In the genomic region with DNA sequence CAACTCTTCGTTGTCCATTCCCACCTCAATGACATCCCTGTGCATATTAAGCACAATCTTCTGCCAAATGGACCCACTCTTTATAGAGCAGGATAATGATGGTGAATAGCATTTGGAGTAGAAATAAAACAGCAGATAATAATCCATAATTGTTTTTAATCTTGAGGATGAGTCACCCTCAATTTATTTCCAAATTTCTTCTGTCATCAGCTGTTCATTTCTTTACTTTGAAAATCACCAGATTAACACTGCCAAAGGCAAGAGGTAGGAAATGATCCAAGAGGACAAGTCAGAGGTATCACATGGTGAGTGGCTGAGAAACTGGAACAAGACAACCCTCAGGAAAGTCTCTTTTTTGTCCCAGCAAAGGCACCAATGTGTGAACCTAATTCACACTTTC, we compare ENCODE assay signal across 19 cellular contexts. TPM values are rescaled to one million over a fixed set of nuclear protein-coding genes. Genes with fewer than 3 reads are reported as not detected.
DNase-seq lines count a peak whose midpoint lies in the region; ATAC-seq and TF ChIP-seq lines count a peak whose summit lies in the region.
"Had no signal": no experiment of that assay in that cellular context is flagged by ENCODE, and none has a peak within 500 bp of the region (broad histone marks: within the 10 kb centered on the region; RNA-seq: fewer than 3 reads in every experiment).

No MANE protein-coding gene starts in this region.

- TF ChIP-seq POLR2A in breast epithelium (IDR thresholded peaks at IDR 0.05) = no peak

- H2AFZ ChIP-seq in mammary epithelial cell (ENCODE audit: low read depth, low read length) = no peak overlapping the region

- no peak overlapping the region for H3K9ac ChIP-seq in mammary epithelial cell (ENCODE audit: insufficient read depth, low read length)

- dilution Hi-C loops in mammary epithelial cell (cut with HindIII; ENCODE audit: low sequenced_read_pairs) = no loop called here

- no peaks in the 10 kb centered on the region for H4K20me1 ChIP-seq in mammary epithelial cell (ENCODE audit: insufficient read depth, low read length)

- no peak overlapping the region for H3K27ac Mint-ChIP-seq in activated naive CD8-positive, alpha-beta T cell treated with anti-CD3 and anti-CD28 coated beads, Interleukin-2, amount 50 U/mL, for 24 hours
- H3K27ac Mint-ChIP-seq: dendritic cell treated with granulocyte-macrophage colony-stimulating factor and Interleukin-4, amounts not matched to agents 40 ng/mL and 50 ng/mL, for 4 days; T-helper 2 cell treated with Interferon-gamma antibody and Interleukin-4, amounts not matched to agents 5 μg/mL and 100 μg/mL, for 36 hours had no signal

- H3K9me3 Mint-ChIP-seq in activated naive CD8-positive, alpha-beta T cell treated with anti-CD3 and anti-CD28 coated beads, Interleukin-2, amount 50 U/mL, for 24 hours = no peaks in the 10 kb centered on the region
- H3K9me3 Mint-ChIP-seq: dendritic cell treated with granulocyte-macrophage colony-stimulating factor and Interleukin-4, amounts not matched to agents 40 ng/mL and 50 ng/mL, for 4 days; T-helper 2 cell treated with Interferon-gamma antibody and Interleukin-4, amounts not matched to agents 5 μg/mL and 100 μg/mL, for 36 hours had no signal

- WGBS in mammary epithelial cell (ENCODE audit: low coverage, missing lambda C conversion rate) = 8% methylated on average over 1 of the region's 1 CpG

- TF ChIP-seq CTCF in breast epithelium (IDR thresholded peaks at IDR 0.05) = no peak
- no peak for TF ChIP-seq CTCF in mammary epithelial cell (conservative IDR thresholded peaks at IDR 0.05 in 1 of 2, IDR thresholded peaks at IDR 0.05 in 1 of 2; ENCODE audit: extremely low read depth in 1 of 2, insufficient read depth in 1 of 2, low read depth in 1 of 2, low read length in 2 of 2)
- TF ChIP-seq CTCF in fibroblast of the aortic adventitia (IDR thresholded peaks at IDR 0.05; ENCODE audit: insufficient read depth, low read length) = no peak

- no peaks in the 10 kb centered on the region for H3K27me3 ChIP-seq in breast epithelium
- H3K27me3 ChIP-seq in mammary epithelial cell (ENCODE audit: insufficient read depth, low read length) = no peaks in the 10 kb centered on the region
- H3K27me3 ChIP-seq: ascending aorta, esophagus muscularis mucosa, neutrophil, tibial artery had no signal

- no peak overlapping the region for H3K4me3 Mint-ChIP-seq in activated naive CD8-positive, alpha-beta T cell treated with anti-CD3 and anti-CD28 coated beads, Interleukin-2, amount 50 U/mL, for 24 hours
- H3K4me3 Mint-ChIP-seq: dendritic cell treated with granulocyte-macrophage colony-stimulating factor and Interleukin-4, amounts not matched to agents 40 ng/mL and 50 ng/mL, for 4 days; T-helper 2 cell treated with Interferon-gamma antibody and Interleukin-4, amounts not matched to agents 5 μg/mL and 100 μg/mL, for 36 hours had no signal

- H3K79me2 ChIP-seq in mammary epithelial cell (ENCODE audit: insufficient read depth, low read length) = no peaks in the 10 kb centered on the region

- no peak for ATAC-seq in activated naive CD8-positive, alpha-beta T cell treated with anti-CD3 and anti-CD28 coated beads, Interleukin-2, amount 50 U/mL, for 24 hours
- ATAC-seq in GM18870 (IDR thresholded peaks at IDR 0.05; ENCODE audit: unreplicated experiment) = no peak
- ATAC-seq in HG02798 (IDR thresholded peaks at IDR 0.05; ENCODE audit: poor library complexity, unreplicated experiment) = no peak

- peaks cover 5% of the 10 kb centered on the region for H3K4me1 Mint-ChIP-seq in activated naive CD8-positive, alpha-beta T cell treated with anti-CD3 and anti-CD28 coated beads, Interleukin-2, amount 50 U/mL, for 24 hours

- no peak overlapping the region for H3K4me3 ChIP-seq in breast epithelium
- H3K4me3 ChIP-seq in mammary epithelial cell (replicated peaks in 1 of 3; ENCODE audit: insufficient read depth in 1 of 3, low read depth in 2 of 3, low read length in 3 of 3) = no peak overlapping the region
- H3K4me3 ChIP-seq in fibroblast of the aortic adventitia (ENCODE audit: low read depth, low read length) = no peak overlapping the region
- H3K4me3 ChIP-seq: ascending aorta, esophagus muscularis mucosa, tibial artery had no signal

- H3K27me3 Mint-ChIP-seq in activated naive CD8-positive, alpha-beta T cell treated with anti-CD3 and anti-CD28 coated beads, Interleukin-2, amount 50 U/mL, for 24 hours = no peaks in the 10 kb centered on the region
- H3K27me3 Mint-ChIP-seq: dendritic cell treated with granulocyte-macrophage colony-stimulating factor and Interleukin-4, amounts not matched to agents 40 ng/mL and 50 ng/mL, for 4 days had no signal

- CTCF ChIA-PET in mammary epithelial cell (lab: Charles Lee; ENCODE audit: low non-redundant PET) = no interaction called here

- no peaks in the 10 kb centered on the region for H3K9me3 ChIP-seq in breast epithelium
- no peaks in the 10 kb centered on the region for H3K9me3 ChIP-seq in mammary epithelial cell (replicated peaks; ENCODE audit: insufficient read depth, low read length)
- H3K9me3 ChIP-seq: ascending aorta, esophagus muscularis mucosa, neutrophil, tibial artery had no signal

- H3K27ac ChIP-seq in breast epithelium (peak overlapping the region; percentile 78 to 80), mammary epithelial cell (ENCODE audit: insufficient read depth, low read depth, low read length) (no peak overlapping the region)
- H3K27ac ChIP-seq: ascending aorta, C4-2B, neutrophil had no signal

- no TSS peak for BruUV-seq in mammary epithelial cell (replicated peaks; lab: Mats Ljungman, UMichigan)

- intact Hi-C loops in breast epithelium (cut with DNase I; ENCODE audit: low total_unique reads) (loop anchor here (10.0 kb wide), 1 partner anchor 206 kb away; a partner anchor contains a TSS), mammary epithelial cell (cut with micrococcal nuclease) (no loop called here)

- DNase-seq in breast epithelium (ENCODE audit: low spot score in 2 of 2) = no peak
- no peak for DNase-seq in mammary epithelial cell
- peak; percentile 69 for DNase-seq in fibroblast of the aortic adventitia (ENCODE audit: low read depth)
- peak; percentile 47 for DNase-seq in pons (ENCODE audit: low spot score)
- DNase-seq in activated naive CD8-positive, alpha-beta T cell treated with anti-CD3 and anti-CD28 coated beads, Interleukin-2, amount 50 U/mL, for 24 hours = no peak
- no peak for DNase-seq in SK-N-DZ (ENCODE audit: low spot score)
- DNase-seq: kidney glomerular epithelial cell; NCI-H2029 treated with DMSO at 0.1 percent for 48 hours; NCI-H510A; stimulated activated CD4-positive, alpha-beta T cell treated with anti-CD3 and anti-CD28 coated beads, Interleukin-2, amount 100 ng/mL, for 48 hours; tibial artery had no signal

- H3K36me3 Mint-ChIP-seq in activated naive CD8-positive, alpha-beta T cell treated with anti-CD3 and anti-CD28 coated beads, Interleukin-2, amount 50 U/mL, for 24 hours (ENCODE audit: low read depth) = no peaks in the 10 kb centered on the region

- peaks cover 0 to 7% of the 10 kb centered on the region in 2 donors for H3K4me1 ChIP-seq in breast epithelium
- no peaks in the 10 kb centered on the region for H3K4me1 ChIP-seq in mammary epithelial cell (ENCODE audit: insufficient read depth, low read length)
- H3K4me1 ChIP-seq: ascending aorta, tibial artery had no signal

- H3K4me2 ChIP-seq in mammary epithelial cell (ENCODE audit: insufficient read depth, low read depth, low read length) = no peak overlapping the region

- in situ Hi-C loops in mammary epithelial cell (cut with MboI; ENCODE audit: low sequenced_read_pairs in 2 of 2) = no loop called here

- H3K36me3 ChIP-seq in breast epithelium (no peaks in the 10 kb centered on the region), mammary epithelial cell (ENCODE audit: insufficient read depth, low read length) (no peaks in the 10 kb centered on the region)

RNA-seq across cellular contexts. Expression of a gene that starts 7.3 kb away (rescaled TPM):
- 10 to 100 TPM; 32.5 to 38.9 (median 34.1) TPM for total RNA-seq in breast epithelium
- 10 to 100 TPM; 23.2 to 26.3 TPM for total RNA-seq in mammary epithelial cell
- 11.1 TPM for polyA plus RNA-seq in mammary epithelial cell
- 28.7 TPM for polyA minus RNA-seq in mammary epithelial cell
- total RNA-seq in fibroblast of the aortic adventitia (ENCODE audit: low replicate concordance) = 18.0 and 46.9 TPM in 2 replicates
- 18.9 and 20.4 TPM in 2 replicates for polyA plus RNA-seq in SK-N-DZ (2014; cell fraction: cytosol; rRNA removed)
- 8.0 and 13.1 TPM in 2 replicates for polyA plus RNA-seq in SK-N-DZ (2014; cell fraction: nucleus; rRNA removed)

RNA-seq across cellular contexts. Expression of a gene that starts 15.9 kb away (rescaled TPM):
- total RNA-seq in breast epithelium = 1 to 10 TPM; 1.6 to 9.1 (median 3.5) TPM
- total RNA-seq in mammary epithelial cell = 1 to 10 TPM; 5.8 to 6.8 TPM
- polyA plus RNA-seq in mammary epithelial cell = 4.4 TPM
- polyA minus RNA-seq in mammary epithelial cell = 7.1 TPM
- 4.3 and 4.5 TPM in 2 replicates for total RNA-seq in fibroblast of the aortic adventitia (ENCODE audit: low replicate concordance)
- polyA plus RNA-seq in SK-N-DZ (2014; cell fraction: cytosol; rRNA removed) = 5.4 and 5.9 TPM in 2 replicates
- 1.8 and 3.8 TPM in 2 replicates for polyA plus RNA-seq in SK-N-DZ (2014; cell fraction: nucleus; rRNA removed)
- total RNA-seq: ascending aorta had no signal

RNA-seq across cellular contexts. Expression of a gene that starts 16.2 kb away (rescaled TPM):
- 100 to 1,000 TPM in 1 of 3 donors, 10 to 100 TPM in 2; 84.2 to 113 (median 87.5) TPM for total RNA-seq in breast epithelium
- total RNA-seq in mammary epithelial cell = 10 to 100 TPM; 52.8 to 58.9 TPM
- 39.0 TPM for polyA plus RNA-seq in mammary epithelial cell
- polyA minus RNA-seq in mammary epithelial cell = 234 TPM
- total RNA-seq in fibroblast of the aortic adventitia (ENCODE audit: low replicate concordance) = 58.8 and 152 TPM in 2 replicates
- 56.9 and 58.3 TPM in 2 replicates for polyA plus RNA-seq in SK-N-DZ (2014; cell fraction: cytosol; rRNA removed)
- polyA plus RNA-seq in SK-N-DZ (2014; cell fraction: nucleus; rRNA removed) = 40.9 and 60.5 TPM in 2 replicates

Comparison
In these comparisons a context has a peak if more than half of its experiments do, and no peak if none do; other contexts are left out.
1. DNase-seq: peak in fibroblast of the aortic adventitia (single experiment) and pons (single experiment); none in breast epithelium (0 of 2), mammary epithelial cell (single experiment), activated naive CD8-positive, alpha-beta T cell treated with anti-CD3 and anti-CD28 coated beads, Interleukin-2, amount 50 U/mL, for 24 hours (single experiment) and SK-N-DZ (single experiment).